In genomic region chr9:77605449-77606220, GRCh38 we compare ENCODE assay signal across 23 cellular contexts. TPM values are rescaled to one million over a fixed set of nuclear protein-coding genes. Genes with fewer than 3 reads are reported as not detected.
DNase-seq lines count a peak whose midpoint lies in the region; ATAC-seq and TF ChIP-seq lines count a peak whose summit lies in the region.
"Had no signal": no experiment of that assay in that cellular context is flagged by ENCODE, and none has a peak within 500 bp of the region (broad histone marks: within the 10 kb centered on the region; RNA-seq: fewer than 3 reads in every experiment).

No MANE protein-coding gene starts in this region.

- peak overlapping the region in 1 of 10 donors; percentile 7 for H3K4me3 ChIP-seq in heart right ventricle
- no peak overlapping the region for H3K4me3 ChIP-seq in lower lobe of right lung
- no peak overlapping the region for H3K4me3 ChIP-seq in psoas muscle
- no peak overlapping the region for H3K4me3 ChIP-seq in uterus
- H3K4me3 ChIP-seq: GM23338, testis had no signal

- TF ChIP-seq POLR2A in uterus (IDR thresholded peaks at IDR 0.05): no peak

- H3K27me3 ChIP-seq in heart right ventricle (no peaks in the 10 kb centered on the region), lower lobe of right lung (ENCODE audit: low read depth) (no peaks in the 10 kb centered on the region), psoas muscle (ENCODE audit: insufficient read depth in 3 of 3, low read length in 2 of 3) (peaks cover 0 to 10% (median 0%) of the 10 kb centered on the region in 3 donors), uterus (no peaks in the 10 kb centered on the region)
- H3K27me3 ChIP-seq: brain microvascular endothelial cell, testis had no signal

- WGBS in heart right ventricle, 2 donors: 52 to 57% methylated on average over 4 of the region's 4 CpGs
- 37 to 53% (median 45%) methylated on average over 4 of the region's 4 CpGs for WGBS in psoas muscle, 3 donors

- DNase-seq in heart right ventricle (no peak), Right ventricle myocardium inferior (ENCODE audit: missing footprints) (no peak), lower lobe of right lung (no peak), psoas muscle (no peak), uterus (no peak), GM10248 (ENCODE audit: extremely low spot score) (no peak)
- DNase-seq: activated CD4-positive, alpha-beta T cell treated with anti-CD3 and anti-CD28 coated beads for 4 hours; activated naive CD8-positive, alpha-beta T cell treated with anti-CD3 and anti-CD28 coated beads for 36 hours; brain microvascular endothelial cell; Calu3; left cardiac atrium; NCI-H1092 treated with DMSO at 0.1 percent for 48 hours; NCI-H2107; NCI-H526; T-cell; testis had no signal

- intact Hi-C loops in heart right ventricle (cut with DNase I) (loop anchor here in 1 of 10 donors (5.0 kb wide), 1 partner anchor 42 kb away; the partner anchor contains the start of gene GNA14), Right ventricle myocardium inferior (cut with DNase I) (no loop called here), lower lobe of right lung (cut with DNase I) (no loop called here), psoas muscle (cut with DNase I) (no loop called here), uterus (cut with DNase I; ENCODE audit: low total_unique reads) (no loop called here)

- CTCF ChIA-PET in GM10248 (lab: Yijun Ruan, JAX): no interaction called here

- H3K27ac ChIP-seq in heart right ventricle (peak overlapping the region in 9 of 10 donors; percentile 24 to 87 (median 66)), lower lobe of right lung (peak overlapping the region; percentile 44), psoas muscle (peak overlapping the region; percentile 6), uterus (peak overlapping the region; percentile 80 to 91)
- H3K27ac ChIP-seq: brain microvascular endothelial cell, epithelial cell of prostate had no signal

- H3K36me3 ChIP-seq in heart right ventricle (no peaks in the 10 kb centered on the region), lower lobe of right lung (no peaks in the 10 kb centered on the region), psoas muscle (ENCODE audit: insufficient read depth in 1 of 2, low read depth in 1 of 2) (no peaks in the 10 kb centered on the region), uterus (no peaks in the 10 kb centered on the region)
- H3K36me3 ChIP-seq: brain microvascular endothelial cell had no signal

- no peak for TF ChIP-seq CTCF in heart right ventricle (IDR thresholded peaks at IDR 0.05)
- no peak for TF ChIP-seq CTCF in lower lobe of right lung (IDR thresholded peaks at IDR 0.05)
- TF ChIP-seq CTCF in psoas muscle (IDR thresholded peaks at IDR 0.05): no peak
- TF ChIP-seq CTCF in uterus (IDR thresholded peaks at IDR 0.05): no peak
- no peak for TF ChIP-seq CTCF in GM10248 (IDR thresholded peaks at IDR 0.05; ENCODE audit: control extremely low read depth, extremely low read depth, low read depth, missing control alignments)

- H3K4me1 ChIP-seq in heart right ventricle: peaks cover 0 to 20% (median 6%) of the 10 kb centered on the region in 9 donors
- peaks cover 5% of the 10 kb centered on the region for H3K4me1 ChIP-seq in lower lobe of right lung
- no peaks in the 10 kb centered on the region for H3K4me1 ChIP-seq in psoas muscle
- H3K4me1 ChIP-seq in uterus: peaks cover 0 to 3% of the 10 kb centered on the region in 2 donors
- H3K4me1 ChIP-seq: testis had no signal

- H3K9me3 ChIP-seq in heart right ventricle (peaks cover 0 to 5% (median 0%) of the 10 kb centered on the region in 11 donors), lower lobe of right lung (no peaks in the 10 kb centered on the region), psoas muscle (no peaks in the 10 kb centered on the region), uterus (no peaks in the 10 kb centered on the region)
- H3K9me3 ChIP-seq: testis had no signal

- POLR2A ChIA-PET in GM10248 (lab: Yijun Ruan, JAX): no interaction called here

- ATAC-seq in heart right ventricle: peak in 1 of 8 donors; percentile 49
- no peak for ATAC-seq in Right ventricle myocardium inferior
- ATAC-seq in lower lobe of right lung: no peak
- no peak for ATAC-seq in psoas muscle
- no peak for ATAC-seq in HG03354 (IDR thresholded peaks at IDR 0.05; ENCODE audit: poor library complexity, severe bottlenecking, unreplicated experiment)
- ATAC-seq in activated CD4-positive, CD25-positive, alpha-beta regulatory T cell treated with anti-CD3 and anti-CD28 coated beads, Interleukin-2, amount 50 U/mL, for 24 hours: no peak
- ATAC-seq: GM23338; left cardiac atrium; natural killer cell treated with Interleukin-12 subunit alpha and Interleukin-12 subunit beta and Interleukin-15 and Interleukin-18, amount 100 ng/mL, for 72 hours; T-cell had no signal

RNA-seq across cellular contexts. Expression of gene GNA14, which starts 42.5 kb away (rescaled TPM):
- total RNA-seq in heart right ventricle (1 to 10 TPM in 9 of 10 donors, under 1 TPM in 1; 0.93 to 4.8 (median 1.8) TPM), Right ventricle myocardium inferior (2.6 TPM), lower lobe of right lung (15.6 TPM), psoas muscle (1 to 10 TPM in 1 of 4 donors, under 1 TPM in 3; 0.46 to 1.1 (median 0.68) TPM), uterus (10 to 100 TPM; 11.3 to 23.6 (median 16.2) TPM)
- polyA plus RNA-seq in heart right ventricle (1 to 10 TPM in 1 of 2 donors, under 1 TPM in 1; 0.75 to 1.6 TPM), psoas muscle (under 1 TPM; 0.31 to 0.47 (median 0.36) TPM)
- total RNA-seq: activated naive CD8-positive, alpha-beta T cell treated with anti-CD3 and anti-CD28 coated beads for 36 hours; activated T-helper 1 cell treated with anti-CD3 and anti-CD28 coated beads, Interleukin-12 subunit alpha, Interleukin-12 subunit beta, Interleukin-2, Interleukin-4 antibody, amounts not matched to agents 30 ng/mL and 10 ng/mL and 1 ng/mL, durations not matched to agents 14 hours and 24 hours and 36 hours; Calu3; LHCN-M2; T-cell had no signal

Comparison
In these comparisons a context has a peak if more than half of its experiments do, and no peak if none do; other contexts are left out.
1. H3K27ac ChIP-seq: peak in every context shown above with its lines; median percentile 86 in uterus; 66 in heart right ventricle; 44 in lower lobe of right lung; 6 in psoas muscle.